ENCODE assay signal across 14 cellular contexts in genomic region chr12:879641-880040, GRCh38.
DNase-seq lines count a peak whose midpoint lies in the region; ATAC-seq and TF ChIP-seq lines count a peak whose summit lies in the region.
"Had no signal": no experiment of that assay in that cellular context is flagged by ENCODE, and none has a peak within 500 bp of the region (broad histone marks: within the 10 kb centered on the region; RNA-seq: fewer than 3 reads in every experiment).

No MANE protein-coding gene starts in this region.

- no peak overlapping the region for H3K4me3 ChIP-seq in choroid plexus epithelial cell (ENCODE audit: low read depth, low read length)
- H3K4me3 ChIP-seq in gastrocnemius medialis = no peak overlapping the region
- H3K4me3 ChIP-seq: A549, prostate gland had no signal

- peaks cover 12 to 42% of the 10 kb centered on the region in 2 donors for H3K36me3 Mint-ChIP-seq in activated T-cell treated with anti-CD3 and anti-CD28 coated beads, Interleukin-2, amount 50 U/mL, for 72 hours (ENCODE audit: insufficient read depth in 2 of 2)

- H3K27me3 Mint-ChIP-seq in activated T-cell treated with anti-CD3 and anti-CD28 coated beads, Interleukin-2, amount 50 U/mL, for 72 hours (ENCODE audit: low read depth) = no peaks in the 10 kb centered on the region

- H3K9me3 Mint-ChIP-seq in activated T-cell treated with anti-CD3 and anti-CD28 coated beads, Interleukin-2, amount 50 U/mL, for 72 hours = no peaks in the 10 kb centered on the region

- no peaks in the 10 kb centered on the region for H3K4me1 ChIP-seq in gastrocnemius medialis
- H3K4me1 ChIP-seq: A549, prostate gland had no signal

- TF ChIP-seq POLR2A in gastrocnemius medialis (IDR thresholded peaks at IDR 0.05) = no peak

- no peak for ATAC-seq in activated T-cell treated with anti-CD3 and anti-CD28 coated beads, Interleukin-2, amount 50 U/mL, for 72 hours (replicated peaks in 1 of 2)
- ATAC-seq in gastrocnemius medialis (peak; percentile 42 to 90), HG03520 (IDR thresholded peaks at IDR 0.05; ENCODE audit: unreplicated experiment) (no peak)
- ATAC-seq: A549 had no signal

- H3K27ac ChIP-seq in gastrocnemius medialis = peak overlapping the region in 2 of 4 donors; percentile 36 to 48
- H3K27ac ChIP-seq: A549, prostate gland had no signal

- no peaks in the 10 kb centered on the region for H3K27me3 ChIP-seq in gastrocnemius medialis

- H3K9me3 ChIP-seq in gastrocnemius medialis = no peaks in the 10 kb centered on the region
- H3K9me3 ChIP-seq: A549, prostate gland had no signal

- peaks cover 17% of the 10 kb centered on the region for H3K4me1 Mint-ChIP-seq in activated T-cell treated with anti-CD3 and anti-CD28 coated beads, Interleukin-2, amount 50 U/mL, for 72 hours (ENCODE audit: low read depth)

- in situ Hi-C loops in gastrocnemius medialis (cut with MboI; ENCODE audit: low sequenced_read_pairs in 4 of 4) = no loop called here

- no peak for TF ChIP-seq CTCF in choroid plexus epithelial cell (conservative IDR thresholded peaks at IDR 0.05; ENCODE audit: low read depth, low read length)
- no peak for TF ChIP-seq CTCF in gastrocnemius medialis (IDR thresholded peaks at IDR 0.05 in 4 of 5, conservative IDR thresholded peaks at IDR 0.05 in 1 of 5)

- no peak for DNase-seq in activated T-cell treated with anti-CD3 and anti-CD28 coated beads, Interleukin-2, amount 50 U/mL, for 72 hours
- DNase-seq in activated T-cell treated with anti-CD3 and anti-CD28 coated beads for 4 hours (no peak), NCI-H226 (peak; percentile 26), choroid plexus epithelial cell (ENCODE audit: low read depth) (peak; percentile 10), gastrocnemius medialis (peak in 1 of 2 donors; percentile 75), dedifferentiated amniotic fluid mesenchymal stem cell (ENCODE audit: extremely low spot score) (no peak), putamen (ENCODE audit: low spot score) (no peak)
- DNase-seq: activated naive CD4-positive, alpha-beta T cell treated with anti-CD3 and anti-CD28 coated beads, Interleukin-2, amount 50 U/mL, for 16 hours; cortex of kidney; NCI-H2029 treated with DMSO at 0.1 percent for 48 hours; trophoblast cell had no signal

- H3K27ac Mint-ChIP-seq in activated T-cell treated with anti-CD3 and anti-CD28 coated beads, Interleukin-2, amount 50 U/mL, for 72 hours = peak overlapping the region; percentile 19

- intact Hi-C loops in gastrocnemius medialis (cut with DNase I; ENCODE audit: low total_unique reads) = loop anchor here (5.0 kb wide), 1 partner anchor 48 kb away; no protein-coding TSS in a partner anchor

- H3K4me3 Mint-ChIP-seq in activated T-cell treated with anti-CD3 and anti-CD28 coated beads, Interleukin-2, amount 50 U/mL, for 72 hours = no peak overlapping the region

- H3K36me3 ChIP-seq in gastrocnemius medialis = peaks cover 6 to 67% of the 10 kb centered on the region in 2 donors

Comparison
In these comparisons a context has a peak if more than half of its experiments do, and no peak if none do; other contexts are left out.
1. ATAC-seq: peak in gastrocnemius medialis (2 of 2); none in activated T-cell treated with anti-CD3 and anti-CD28 coated beads, Interleukin-2, amount 50 U/mL, for 72 hours (0 of 2) and HG03520 (single experiment).
2. DNase-seq: peak in NCI-H226 (single experiment) and choroid plexus epithelial cell (single experiment); none in activated T-cell treated with anti-CD3 and anti-CD28 coated beads, Interleukin-2, amount 50 U/mL, for 72 hours (0 of 2), activated T-cell treated with anti-CD3 and anti-CD28 coated beads for 4 hours (single experiment), dedifferentiated amniotic fluid mesenchymal stem cell (single experiment) and putamen (single experiment).